In the genomic region with DNA sequence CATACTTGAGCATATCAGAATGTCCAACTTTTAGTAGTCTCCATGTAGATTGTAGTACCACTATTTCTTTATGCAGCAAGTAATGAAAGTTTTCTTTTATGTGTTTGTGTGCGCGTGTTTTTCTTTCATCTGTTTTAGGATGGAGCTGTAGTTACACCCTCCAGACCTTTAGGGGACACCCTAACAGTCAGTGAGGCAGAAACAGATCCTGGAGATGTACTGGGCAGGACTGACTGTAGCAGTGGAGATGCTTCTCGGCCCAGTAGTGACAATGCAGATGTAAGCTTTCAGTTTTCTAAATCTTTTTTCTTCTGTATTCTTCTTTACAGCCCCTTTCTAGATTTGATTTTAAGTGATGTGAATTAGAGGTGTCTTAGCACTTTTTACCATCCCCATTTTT, we compare ENCODE assay signal across 9 cellular contexts.
DNase-seq lines count a peak whose midpoint lies in the region; ATAC-seq, FAIRE-seq and TF ChIP-seq lines count a peak whose summit lies in the region.
"Had no signal": no experiment of that assay in that cellular context is flagged by ENCODE, and none has a peak within 500 bp of the region (broad histone marks: within the 10 kb centered on the region; RNA-seq: fewer than 3 reads in every experiment).

No MANE protein-coding gene starts in this region.

- DNase-seq in NCI-H82 (lab: John Stamatoyannopoulos, UW) (peak; percentile 15), NCI-H82 treated with DMSO at 0.1 percent for 48 hours (lab: John Stamatoyannopoulos, UW; ENCODE audit: unreplicated experiment) (no peak), RCC 7860 (ENCODE audit: low spot score) (peak; percentile 74), fibroblast of mammary gland (ENCODE audit: low read depth) (peak; percentile 67), posterior vena cava (ENCODE audit: low spot score) (no peak), GM19240 (ENCODE audit: insufficient read length, low spot score) (no peak)

- no peak for ATAC-seq in GM19023 (IDR thresholded peaks at IDR 0.05; ENCODE audit: unreplicated experiment)

- H3K9ac ChIP-seq in skeletal muscle satellite cell (ENCODE audit: low read depth, low read length) = peak overlapping the region; percentile 80

- H3K9me3 ChIP-seq in skeletal muscle satellite cell (replicated peaks; ENCODE audit: low read length) = no peaks in the 10 kb centered on the region

- no peak for FAIRE-seq in RCC 7860 (lab: Jason Lieb, UNC)
- FAIRE-seq: G401.6 had no signal

- H3K4me2 ChIP-seq in skeletal muscle satellite cell (ENCODE audit: low read length) = peak overlapping the region; percentile 73

- peaks cover 36% of the 10 kb centered on the region for H3K4me1 ChIP-seq in skeletal muscle satellite cell (ENCODE audit: control insufficient read depth, insufficient read depth, low read length)

- peaks cover 17% of the 10 kb centered on the region for H3K36me3 ChIP-seq in skeletal muscle satellite cell (ENCODE audit: insufficient read depth, low read length)

- H3K4me3 ChIP-seq in fibroblast of mammary gland (ENCODE audit: control insufficient read depth, low read depth, low read length) (no peak overlapping the region), skeletal muscle satellite cell (ENCODE audit: low read length) (peak overlapping the region; percentile 28)

- H3K27me3 ChIP-seq in skeletal muscle satellite cell (ENCODE audit: control insufficient read depth, insufficient read depth, low read length) = no peaks in the 10 kb centered on the region

- peak; percentile 48 for TF ChIP-seq CTCF in fibroblast of mammary gland (conservative IDR thresholded peaks at IDR 0.05; ENCODE audit: control insufficient read depth, insufficient read depth, low read depth, low read length)

- intact Hi-C loops in posterior vena cava (cut with DNase I) = loop anchor here in 1 of 2 donors (5.0 kb wide), 1 partner anchor 94 kb away; a partner anchor contains a TSS

Comparison
In these comparisons a context has a peak if more than half of its experiments do, and no peak if none do; other contexts are left out.
1. DNase-seq: peak in NCI-H82 (single experiment), RCC 7860 (single experiment) and fibroblast of mammary gland (single experiment); none in NCI-H82 treated with DMSO at 0.1 percent for 48 hours (single experiment), posterior vena cava (single experiment) and GM19240 (single experiment).